ENCODE assay signal across 36 cellular contexts in genomic region chr10:63458177-63458576, GRCh38.
"Had no signal": no experiment of that assay in that cellular context is flagged by ENCODE, and none has a peak within 500 bp of the region (broad histone marks: within the 10 kb centered on the region; RNA-seq: fewer than 3 reads in every experiment).

No MANE protein-coding gene starts in this region.

- H3K27ac Mint-ChIP-seq: activated CD4-positive, alpha-beta T cell treated with anti-CD3 and anti-CD28 coated beads, Interleukin-2, amount 10 ng/mL, durations not matched to agents 24 days and 14 days; activated CD8-positive, alpha-beta T cell treated with anti-CD3 and anti-CD28 coated beads for 36 hours; activated naive CD4-positive, alpha-beta T cell treated with anti-CD3 and anti-CD28 coated beads, Interleukin-2, amount 50 U/mL, for 24 hours; activated naive CD8-positive, alpha-beta T cell treated with anti-CD3 and anti-CD28 coated beads, Interleukin-2, amount 10 ng/mL, durations not matched to agents 7 days and 5 days; activated T-cell treated with anti-CD3 and anti-CD28 coated beads, Interleukin-2, amount 50 U/mL, for 72 hours; activated T-helper 17 cell treated with anti-CD3 and anti-CD28 coated beads, Interleukin-2, amount 50 U/mL, for 72 hours had no signal

- ATAC-seq: activated CD8-positive, alpha-beta T cell treated with anti-CD3 and anti-CD28 coated beads for 36 hours; activated T-cell treated with anti-CD3 and anti-CD28 coated beads, Interleukin-2, amount 50 U/mL, for 72 hours; activated T-helper 17 cell treated with anti-CD3 and anti-CD28 coated beads, Interleukin-2, amount 50 U/mL, for 72 hours; PC-3; SK-N-SH treated with all-trans-retinoic acid at 6 μM for 48 hours had no signal

- H3K36me3 ChIP-seq: ascending aorta, cardiac muscle cell, Peyer's patch, WERI-Rb-1 had no signal

- DNase-seq: activated CD4-positive, alpha-beta T cell treated with anti-CD3 and anti-CD28 coated beads, Interleukin-2, amount 10 ng/mL, durations not matched to agents 24 days and 14 days; activated CD4-positive, alpha-beta T cell treated with anti-CD3 and anti-CD28 coated beads, Interleukin-2, amount 50 U/mL, for 4 hours; activated CD8-positive, alpha-beta T cell treated with anti-CD3 and anti-CD28 coated beads for 36 hours; activated effector memory CD4-positive, alpha-beta T cell treated with anti-CD3 and anti-CD28 coated beads, Interleukin-2, amount 50 U/mL, for 16 hours; activated naive CD4-positive, alpha-beta T cell; activated naive CD8-positive, alpha-beta T cell treated with anti-CD3 and anti-CD28 coated beads, Interleukin-2, amount 10 ng/mL, durations not matched to agents 7 days and 5 days; activated T-cell treated with anti-CD3 and anti-CD28 coated beads, Interleukin-2, amount 50 U/mL, for 1 hour; activated T-cell treated with anti-CD3 and anti-CD28 coated beads, Interleukin-2, amount 50 U/mL, for 72 hours; amygdala; Karpas-422; MM.1S; NCI-H1092 treated with DMSO at 0.1 percent for 48 hours; NCI-H1417; NCI-H146; NCI-H187; NCI-H2029 treated with DMSO at 0.1 percent for 48 hours; NCI-H2107; NCI-H2171; NCI-H510A; NCI-H526; NCI-H748 treated with DMSO at 0.1 percent for 48 hours; NK-92 treated with Interleukin-12 subunit alpha and Interleukin-12 subunit beta, amount 100 ng/mL, for 24 hours; PC-3; Peyer's patch; RPMI8226; SIG-M5; SW 1271; T-helper 1 cell; T1000; WERI-Rb-1 had no signal

- H3K9me3 ChIP-seq: ascending aorta, Peyer's patch had no signal

- H3K27me3 ChIP-seq: ascending aorta, cardiac muscle cell, Peyer's patch had no signal

- H3K27ac ChIP-seq: ascending aorta, cardiac muscle cell, Peyer's patch, WERI-Rb-1 had no signal

- H3K4me3 Mint-ChIP-seq: activated CD4-positive, alpha-beta T cell treated with anti-CD3 and anti-CD28 coated beads, Interleukin-2, amount 10 ng/mL, durations not matched to agents 24 days and 14 days; activated CD8-positive, alpha-beta T cell treated with anti-CD3 and anti-CD28 coated beads for 36 hours; activated naive CD4-positive, alpha-beta T cell treated with anti-CD3 and anti-CD28 coated beads, Interleukin-2, amount 50 U/mL, for 24 hours; activated naive CD8-positive, alpha-beta T cell treated with anti-CD3 and anti-CD28 coated beads, Interleukin-2, amount 10 ng/mL, durations not matched to agents 7 days and 5 days; activated T-cell treated with anti-CD3 and anti-CD28 coated beads, Interleukin-2, amount 50 U/mL, for 72 hours; activated T-helper 17 cell treated with anti-CD3 and anti-CD28 coated beads, Interleukin-2, amount 50 U/mL, for 72 hours; central memory CD8-positive, alpha-beta T cell had no signal

- H3K9me3 Mint-ChIP-seq: activated CD4-positive, alpha-beta T cell treated with anti-CD3 and anti-CD28 coated beads, Interleukin-2, amount 10 ng/mL, durations not matched to agents 24 days and 14 days; activated CD8-positive, alpha-beta T cell treated with anti-CD3 and anti-CD28 coated beads for 36 hours; activated naive CD4-positive, alpha-beta T cell treated with anti-CD3 and anti-CD28 coated beads, Interleukin-2, amount 50 U/mL, for 24 hours; activated naive CD8-positive, alpha-beta T cell treated with anti-CD3 and anti-CD28 coated beads, Interleukin-2, amount 10 ng/mL, durations not matched to agents 7 days and 5 days; activated T-cell treated with anti-CD3 and anti-CD28 coated beads, Interleukin-2, amount 50 U/mL, for 72 hours; activated T-helper 17 cell treated with anti-CD3 and anti-CD28 coated beads, Interleukin-2, amount 50 U/mL, for 72 hours; central memory CD8-positive, alpha-beta T cell had no signal

- H3K4me3 ChIP-seq: ascending aorta, cardiac muscle cell, Peyer's patch had no signal

- H3K4me1 Mint-ChIP-seq: activated CD4-positive, alpha-beta T cell treated with anti-CD3 and anti-CD28 coated beads, Interleukin-2, amount 10 ng/mL, durations not matched to agents 24 days and 14 days; activated T-helper 17 cell treated with anti-CD3 and anti-CD28 coated beads, Interleukin-2, amount 50 U/mL, for 72 hours had no signal

- H3K27me3 Mint-ChIP-seq: activated CD4-positive, alpha-beta T cell treated with anti-CD3 and anti-CD28 coated beads, Interleukin-2, amount 10 ng/mL, durations not matched to agents 24 days and 14 days; activated CD8-positive, alpha-beta T cell treated with anti-CD3 and anti-CD28 coated beads for 36 hours; activated naive CD4-positive, alpha-beta T cell treated with anti-CD3 and anti-CD28 coated beads, Interleukin-2, amount 50 U/mL, for 24 hours; activated naive CD8-positive, alpha-beta T cell treated with anti-CD3 and anti-CD28 coated beads, Interleukin-2, amount 10 ng/mL, durations not matched to agents 7 days and 5 days; activated T-helper 17 cell treated with anti-CD3 and anti-CD28 coated beads, Interleukin-2, amount 50 U/mL, for 72 hours; central memory CD8-positive, alpha-beta T cell had no signal
